Comparison of ENCODE assay signal across 11 cellular contexts in the genomic region with DNA sequence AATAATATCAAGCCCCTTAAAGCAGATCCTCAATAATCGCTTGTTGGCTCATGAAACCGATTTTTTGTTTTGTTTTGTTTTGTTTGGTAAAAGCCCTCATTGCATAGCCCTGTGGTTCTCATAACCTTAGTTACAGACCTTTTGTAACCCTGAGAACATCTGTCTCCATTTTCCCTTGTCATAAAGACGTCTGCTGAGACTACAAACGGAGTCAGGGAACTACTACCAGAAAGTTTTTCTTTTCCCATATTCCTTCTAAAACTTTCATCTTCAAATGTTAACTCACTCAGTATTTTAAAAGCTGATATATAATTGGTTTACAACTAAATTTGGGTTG. TPM values are rescaled to one million over a fixed set of nuclear protein-coding genes. Genes with fewer than 3 reads are reported as not detected.
DNase-seq lines count a peak whose midpoint lies in the region; FAIRE-seq and TF ChIP-seq lines count a peak whose summit lies in the region.
"Had no signal": no experiment of that assay in that cellular context is flagged by ENCODE, and none has a peak within 500 bp of the region (broad histone marks: within the 10 kb centered on the region; RNA-seq: fewer than 3 reads in every experiment).

No MANE protein-coding gene starts in this region.

- peaks cover 19% of the 10 kb centered on the region for H3K79me2 ChIP-seq in hepatocyte

- BruUV-seq in MCF 10A (replicated peaks; lab: Mats Ljungman, UMichigan): no TSS peak

- TF ChIP-seq CTCF in MCF 10A (IDR thresholded peaks at IDR 0.05; ENCODE audit: unreplicated experiment) (no peak), breast epithelium (IDR thresholded peaks at IDR 0.05) (no peak), VCaP (conservative IDR thresholded peaks at IDR 0.05) (no peak), hepatocyte (IDR thresholded peaks at IDR 0.05; ENCODE audit: poor library complexity) (no peak), uterus (IDR thresholded peaks at IDR 0.05) (no peak)

- no peaks in the 10 kb centered on the region for H3K36me3 ChIP-seq in breast epithelium
- no peaks in the 10 kb centered on the region for H3K36me3 ChIP-seq in hepatocyte (replicated peaks; ENCODE audit: insufficient read depth, low read depth)
- H3K36me3 ChIP-seq in uterus: no peaks in the 10 kb centered on the region

- H2AFZ ChIP-seq in hepatocyte: no peak overlapping the region

- H3K9me3 Mint-ChIP-seq in MCF 10A (ENCODE audit: unreplicated experiment): no peaks in the 10 kb centered on the region

- CTCF ChIA-PET in MCF 10A (lab: Yijun Ruan, JAX): interaction anchor here (1.0 to 1.8 kb wide), 2 partner anchors 23 to 58 kb away, joined by 3 to 10 read pairs; no protein-coding TSS in a partner anchor

- H3K27ac ChIP-seq in breast epithelium (peak overlapping the region in 1 of 2 donors; percentile 99), VCaP (peak overlapping the region; percentile 97), hepatocyte (peak overlapping the region; percentile 90), uterus (peak overlapping the region; percentile 89 to 96)

- H3K27me3 Mint-ChIP-seq in MCF 10A (ENCODE audit: insufficient read depth, unreplicated experiment): no peaks in the 10 kb centered on the region

- DNase-seq in MCF 10A (ENCODE audit: unreplicated experiment): no peak
- no peak for DNase-seq in breast epithelium (ENCODE audit: low spot score in 2 of 2)
- no peak for DNase-seq in hepatocyte (ENCODE audit: low spot score)
- no peak for DNase-seq in uterus
- no peak for DNase-seq in NCI-H1105 treated with DMSO at 0.1 percent for 48 hours (lab: John Stamatoyannopoulos, UW)
- DNase-seq in medulla oblongata (ENCODE audit: extremely low spot score): no peak
- DNase-seq in GM12892 (ENCODE audit: insufficient read length): no peak
- DNase-seq: SHP77 treated with DMSO at 0.1 percent for 48 hours had no signal

- H3K4me3 ChIP-seq in breast epithelium (no peak overlapping the region), hepatocyte (no peak overlapping the region), uterus (no peak overlapping the region)

- H3K36me3 Mint-ChIP-seq in MCF 10A (ENCODE audit: insufficient read depth, unreplicated experiment): no peaks in the 10 kb centered on the region

- no peak for TF ChIP-seq POLR2A in breast epithelium (IDR thresholded peaks at IDR 0.05)
- TF ChIP-seq POLR2A in uterus (IDR thresholded peaks at IDR 0.05): no peak
- no peak for TF ChIP-seq POLR2A in GM12892 (IDR thresholded peaks at IDR 0.05; ENCODE audit: low read depth, low read length)

- POLR2A ChIA-PET in MCF 10A (lab: Yijun Ruan, JAX): interaction anchor here (0.7 to 9.5 kb wide), 12 partner anchors 11 to 273 kb away, joined by 3 to 91 read pairs (median 3); partner anchors contain the start of genes NANS, TBC1D2 and TRMO

- WGBS in hepatocyte (ENCODE audit: low lambda C conversion rate, missing lambda C conversion rate): 66% methylated on average over 4 of the region's 4 CpGs

- H3K4me1 Mint-ChIP-seq in MCF 10A (ENCODE audit: insufficient read depth, unreplicated experiment): peaks cover 30% of the 10 kb centered on the region

- peak overlapping the region; percentile 98 for H3K4me2 ChIP-seq in hepatocyte

- H3K27ac Mint-ChIP-seq in MCF 10A (ENCODE audit: low read depth, unreplicated experiment): no peak overlapping the region

- no peaks in the 10 kb centered on the region for H3K9me2 ChIP-seq in hepatocyte (replicated peaks; ENCODE audit: insufficient read depth)

- peaks cover 0 to 8% of the 10 kb centered on the region in 2 donors for H3K4me1 ChIP-seq in breast epithelium
- peaks cover 18% of the 10 kb centered on the region for H3K4me1 ChIP-seq in hepatocyte (ENCODE audit: insufficient read depth)
- no peaks in the 10 kb centered on the region for H3K4me1 ChIP-seq in uterus

- H3K4me3 Mint-ChIP-seq in MCF 10A (ENCODE audit: unreplicated experiment): peak overlapping the region; percentile 79

- no peaks in the 10 kb centered on the region for H3K27me3 ChIP-seq in breast epithelium
- H3K27me3 ChIP-seq in hepatocyte: no peaks in the 10 kb centered on the region
- no peaks in the 10 kb centered on the region for H3K27me3 ChIP-seq in uterus

- FAIRE-seq in GM12892 (lab: Jason Lieb, UNC): no peak

- H3K9me3 ChIP-seq in breast epithelium (no peaks in the 10 kb centered on the region), hepatocyte (ENCODE audit: low read depth) (no peaks in the 10 kb centered on the region), uterus (no peaks in the 10 kb centered on the region)

- H4K20me1 ChIP-seq in hepatocyte (ENCODE audit: insufficient read depth, poor library complexity, severe bottlenecking): peaks cover 1% of the 10 kb centered on the region

- intact Hi-C loops in MCF 10A (cut with micrococcal nuclease) (loop anchor here (2.0 kb wide), 1 partner anchor 75 kb away; the partner anchor contains the start of gene NANS), breast epithelium (cut with DNase I; ENCODE audit: low total_unique reads) (no loop called here), uterus (cut with DNase I; ENCODE audit: low total_unique reads) (loop anchor here (5.0 kb wide), 1 partner anchor 76 kb away; the partner anchor contains the start of gene NANS)

RNA-seq across cellular contexts. Expression of gene ANP32B, which starts 1.3 kb away (rescaled TPM):
- total RNA-seq in MCF 10A (2022) (218 and 245 TPM in 2 replicates), breast epithelium (10 to 100 TPM; 37.0 to 54.7 (median 44.0) TPM), hepatocyte (15.4 and 18.5 TPM in 2 replicates), uterus (100 to 1,000 TPM in 1 of 4 donors, 10 to 100 TPM in 2, 1 to 10 TPM in 1; 9.3 to 162 (median 40.4) TPM)
- 64.3 and 75.3 TPM in 2 replicates for polyA plus RNA-seq in hepatocyte
- polyA plus RNA-seq in GM12892 (2012; ENCODE audit: missing spikeins): 277 TPM

RNA-seq across cellular contexts. Expression of gene HEMGN, which starts 43.8 kb away (rescaled TPM):
- total RNA-seq in MCF 10A (2022) (not detected in 2 replicates), breast epithelium (not detected), hepatocyte (not detected in 2 replicates), uterus (1 to 10 TPM in 1 of 4 donors, not detected in 3; 2.7 TPM)
- polyA plus RNA-seq in hepatocyte: not detected in 2 replicates
- polyA plus RNA-seq in GM12892 (2012; ENCODE audit: missing spikeins): not detected
- total RNA-seq: fibroblast of lung, M059J had no signal
- polyA plus RNA-seq: fibroblast of lung had no signal

RNA-seq across cellular contexts. Expression of gene TRMO, which starts 59.5 kb away (rescaled TPM):
- total RNA-seq in MCF 10A (2022) (10.0 and 10.3 TPM in 2 replicates), breast epithelium (10 to 100 TPM; 29.8 to 46.8 (median 35.4) TPM), hepatocyte (17.9 and 22.6 TPM in 2 replicates), uterus (10 to 100 TPM; 14.1 to 32.6 (median 19.7) TPM)
- polyA plus RNA-seq in hepatocyte: 10.3 and 10.8 TPM in 2 replicates
- 7.7 TPM for polyA plus RNA-seq in GM12892 (2012; ENCODE audit: missing spikeins)
